In the genomic region with DNA sequence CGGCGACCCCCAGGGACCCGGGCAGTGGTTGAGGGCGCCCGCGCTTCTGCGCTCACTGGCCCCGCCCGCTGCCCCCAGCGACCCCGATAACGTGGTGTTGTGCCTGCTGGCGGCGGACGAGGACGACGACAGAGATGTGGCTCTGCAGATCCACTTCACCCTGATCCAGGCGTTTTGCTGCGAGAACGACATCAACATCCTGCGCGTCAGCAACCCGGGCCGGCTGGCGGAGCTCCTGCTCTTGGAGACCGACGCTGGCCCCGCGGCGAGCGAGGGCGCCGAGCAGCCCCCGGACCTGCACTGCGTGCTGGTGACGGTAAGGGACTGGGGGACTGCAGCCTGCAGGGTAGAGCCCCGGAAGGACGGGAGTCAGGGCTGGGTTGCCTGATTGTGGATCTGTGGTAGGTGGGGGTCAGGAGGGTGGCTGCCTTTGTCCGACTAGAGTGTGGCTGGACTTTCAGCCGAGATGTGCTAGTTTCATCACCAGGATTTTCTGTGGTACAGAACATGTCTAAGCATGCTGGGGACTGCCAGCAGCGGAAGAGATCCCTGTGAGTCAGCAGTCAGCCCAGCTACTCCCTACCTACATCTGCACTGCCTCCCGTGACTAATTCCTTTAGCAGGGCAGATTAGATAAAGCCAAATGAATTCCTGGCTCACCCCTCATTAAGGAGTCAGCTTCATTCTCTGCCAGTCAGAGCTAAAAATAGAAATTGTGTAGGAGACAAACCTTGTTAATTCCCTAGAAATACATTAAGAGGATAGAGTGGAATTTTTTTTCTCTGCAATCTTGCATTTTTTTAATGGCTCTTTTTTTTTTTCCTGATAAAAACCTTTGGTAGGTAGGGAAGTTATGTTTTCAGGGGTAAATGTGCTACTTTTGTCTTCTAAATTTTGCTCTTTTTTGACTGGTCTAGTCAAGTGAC, we compare ENCODE assay signal across 8 cellular contexts. TPM values are rescaled to one million over a fixed set of nuclear protein-coding genes. Genes with fewer than 3 reads are reported as not detected.
A peak's percentile ranks its signal among the peaks of the same experiment; 100 is the strongest.
DNase-seq lines count a peak whose midpoint lies in the region; ATAC-seq lines count a peak whose summit lies in the region.

No MANE protein-coding gene starts in this region.

- H3K9me3 ChIP-seq in CD4-positive, alpha-beta memory T cell (ENCODE audit: control insufficient read depth in 1 of 2, low read length in 2 of 2), result no peaks in the 10 kb centered on the region
- no peaks in the 10 kb centered on the region for H3K9me3 ChIP-seq in effector memory CD4-positive, alpha-beta T cell (ENCODE audit: control insufficient read depth, low read length)

- H3K4me3 Mint-ChIP-seq in CD4-positive, alpha-beta memory T cell, result peak overlapping the region; percentile 93 to 99 (median 98)
- H3K4me3 Mint-ChIP-seq in activated CD8-positive, alpha-beta T cell treated with anti-CD3 and anti-CD28 coated beads, Interleukin-2, amount 10 ng/mL, durations not matched to agents 7 days and 5 days, result peak overlapping the region; percentile 95

- peaks cover 11 to 24% (median 18%) of the 10 kb centered on the region in 4 donors for H3K4me1 Mint-ChIP-seq in CD4-positive, alpha-beta memory T cell
- H3K4me1 Mint-ChIP-seq in activated CD8-positive, alpha-beta T cell treated with anti-CD3 and anti-CD28 coated beads, Interleukin-2, amount 10 ng/mL, durations not matched to agents 7 days and 5 days (ENCODE audit: low read depth), result peaks cover 38% of the 10 kb centered on the region

- peak overlapping the region; percentile 85 to 94 (median 89) for H3K27ac Mint-ChIP-seq in CD4-positive, alpha-beta memory T cell
- H3K27ac Mint-ChIP-seq in activated CD8-positive, alpha-beta T cell treated with anti-CD3 and anti-CD28 coated beads, Interleukin-2, amount 10 ng/mL, durations not matched to agents 7 days and 5 days, result peak overlapping the region; percentile 90

- no peaks in the 10 kb centered on the region for H3K27me3 ChIP-seq in CD4-positive, alpha-beta memory T cell (ENCODE audit: insufficient read depth, low read length)
- no peaks in the 10 kb centered on the region for H3K27me3 ChIP-seq in effector memory CD4-positive, alpha-beta T cell (replicated peaks; ENCODE audit: control insufficient read depth, insufficient read depth, low read length, poor library complexity, severe bottlenecking)

- no peaks in the 10 kb centered on the region for H3K9me3 Mint-ChIP-seq in CD4-positive, alpha-beta memory T cell
- H3K9me3 Mint-ChIP-seq in activated CD8-positive, alpha-beta T cell treated with anti-CD3 and anti-CD28 coated beads, Interleukin-2, amount 10 ng/mL, durations not matched to agents 7 days and 5 days (ENCODE audit: insufficient read depth), result no peaks in the 10 kb centered on the region

- ATAC-seq in GM19397 (IDR thresholded peaks at IDR 0.05; ENCODE audit: unreplicated experiment) (peak; percentile 22), HG03571 (IDR thresholded peaks at IDR 0.05; ENCODE audit: unreplicated experiment) (peak; percentile 24)
- ATAC-seq in activated CD8-positive, alpha-beta T cell treated with anti-CD3 and anti-CD28 coated beads, Interleukin-2, amount 10 ng/mL, durations not matched to agents 7 days and 5 days, result peak; percentile 22

- intact Hi-C loops in CD4-positive, alpha-beta memory T cell (cut with micrococcal nuclease), result loop anchor here (2.0 kb wide), 1 partner anchor 74 kb away; no protein-coding TSS in a partner anchor

- POLR2A ChIA-PET in CD4-positive, alpha-beta memory T cell (lab: Charles Lee; ENCODE audit: partially characterized antibody), result interaction anchor here (1.0 to 4.4 kb wide), 11 partner anchors 8 to 762 kb away, joined by 3 to 49 read pairs (median 10); a partner anchor contains a TSS
- POLR2A ChIA-PET in activated CD8-positive, alpha-beta T cell treated with anti-CD3 and anti-CD28 coated beads, Interleukin-2, amount 10 ng/mL, durations not matched to agents 7 days and 5 days (lab: Charles Lee), result interaction anchor here (1.0 to 4.0 kb wide), 11 partner anchors 8 to 761 kb away, joined by 3 to 54 read pairs (median 5); a partner anchor contains a TSS

- no peaks in the 10 kb centered on the region for H3K27me3 Mint-ChIP-seq in CD4-positive, alpha-beta memory T cell
- H3K27me3 Mint-ChIP-seq in activated CD8-positive, alpha-beta T cell treated with anti-CD3 and anti-CD28 coated beads, Interleukin-2, amount 10 ng/mL, durations not matched to agents 7 days and 5 days (ENCODE audit: low read depth), result peaks cover 1% of the 10 kb centered on the region

- DNase-seq in CD4-positive, alpha-beta memory T cell, result peak; percentile 58 to 76 (median 68)
- DNase-seq in NCI-H82 treated with DMSO at 0.1 percent for 48 hours (lab: John Stamatoyannopoulos, UW; ENCODE audit: unreplicated experiment) (peak; percentile 95), medulla oblongata (ENCODE audit: extremely low spot score) (peak; percentile 45)
- peak; percentile 77 for DNase-seq in activated CD8-positive, alpha-beta T cell treated with anti-CD3 and anti-CD28 coated beads, Interleukin-2, amount 10 ng/mL, durations not matched to agents 7 days and 5 days
- DNase-seq in effector memory CD4-positive, alpha-beta T cell, result peak; percentile 34 to 43 (median 42)
- DNase-seq in stimulated activated CD8-positive, alpha-beta memory T cell treated with anti-CD3 and anti-CD28 coated beads, Interleukin-15, amount 100 ng/mL, for 24 hours (ENCODE audit: low read depth), result peak; percentile 21

- CTCF ChIA-PET in CD4-positive, alpha-beta memory T cell (lab: Charles Lee; ENCODE audit: partially characterized antibody), result interaction anchor here (0.8 to 5.0 kb wide), 6 partner anchors 8 to 125 kb away, joined by 3 to 46 read pairs (median 4); no protein-coding TSS in a partner anchor
- CTCF ChIA-PET in activated CD8-positive, alpha-beta T cell treated with anti-CD3 and anti-CD28 coated beads, Interleukin-2, amount 10 ng/mL, durations not matched to agents 7 days and 5 days (lab: Charles Lee), result interaction anchor here (0.7 to 7.1 kb wide), 8 partner anchors 10 to 125 kb away, joined by 3 to 47 read pairs (median 3); no protein-coding TSS in a partner anchor

- peaks cover 4 to 14% of the 10 kb centered on the region in 2 donors for H3K36me3 Mint-ChIP-seq in CD4-positive, alpha-beta memory T cell
- peaks cover 35% of the 10 kb centered on the region for H3K36me3 Mint-ChIP-seq in activated CD8-positive, alpha-beta T cell treated with anti-CD3 and anti-CD28 coated beads, Interleukin-2, amount 10 ng/mL, durations not matched to agents 7 days and 5 days (ENCODE audit: low read depth)

- H3K27ac ChIP-seq in CD4-positive, alpha-beta memory T cell (ENCODE audit: low read depth, low read length), result peak overlapping the region; percentile 60
- peak overlapping the region; percentile 57 for H3K27ac ChIP-seq in effector memory CD4-positive, alpha-beta T cell (ENCODE audit: insufficient read depth, low read length, poor library complexity, severe bottlenecking)

- H3K4me3 ChIP-seq in CD4-positive, alpha-beta memory T cell (ENCODE audit: low read length in 2 of 2), result peak overlapping the region; percentile 69 to 81
- H3K4me3 ChIP-seq in effector memory CD4-positive, alpha-beta T cell (ENCODE audit: insufficient read depth, low read depth, low read length, poor library complexity, severe bottlenecking), result peak overlapping the region; percentile 91

- H3K36me3 ChIP-seq in CD4-positive, alpha-beta memory T cell (ENCODE audit: insufficient read depth, low read length), result no peaks in the 10 kb centered on the region
- no peaks in the 10 kb centered on the region for H3K36me3 ChIP-seq in effector memory CD4-positive, alpha-beta T cell (ENCODE audit: control insufficient read depth, insufficient read depth, low read length)

- peaks cover 19% of the 10 kb centered on the region for H3K4me1 ChIP-seq in CD4-positive, alpha-beta memory T cell (ENCODE audit: insufficient read depth, low read length)
- peaks cover 8% of the 10 kb centered on the region for H3K4me1 ChIP-seq in effector memory CD4-positive, alpha-beta T cell (ENCODE audit: control insufficient read depth, insufficient read depth, low read length, poor library complexity, severe bottlenecking)

RNA-seq across cellular contexts. Expression of a gene that starts 1.5 kb away (rescaled TPM):
- total RNA-seq in CD4-positive, alpha-beta memory T cell, result 10 to 100 TPM; 25.3 to 26.8 TPM
- 10 to 100 TPM in 1 of 2 donors, 1 to 10 TPM in 1; 6.4 to 21.3 TPM for polyA plus RNA-seq in CD4-positive, alpha-beta memory T cell
- 10 to 100 TPM; 17.9 to 21.7 TPM for total RNA-seq in activated CD8-positive, alpha-beta T cell treated with anti-CD3 and anti-CD28 coated beads, Interleukin-2, amount 10 ng/mL, durations not matched to agents 7 days and 5 days

Comparison
In these comparisons a context has a peak if more than half of its experiments do, and no peak if none do; other contexts are left out.
1. Peak in every context shown above with its lines: DNase-seq, ATAC-seq, H3K4me3 ChIP-seq and H3K27ac ChIP-seq.
2. DNase-seq: peak in every context shown above with its lines; median percentile 95 in NCI-H82 treated with DMSO at 0.1 percent for 48 hours; 77 in activated CD8-positive, alpha-beta T cell treated with anti-CD3 and anti-CD28 coated beads, Interleukin-2, amount 10 ng/mL, durations not matched to agents 7 days and 5 days; 68 in CD4-positive, alpha-beta memory T cell; 45 in medulla oblongata; 42 in effector memory CD4-positive, alpha-beta T cell; 21 in stimulated activated CD8-positive, alpha-beta memory T cell treated with anti-CD3 and anti-CD28 coated beads, Interleukin-15, amount 100 ng/mL, for 24 hours.